Comparison of ENCODE assay signal across 24 cellular contexts in the genomic region with DNA sequence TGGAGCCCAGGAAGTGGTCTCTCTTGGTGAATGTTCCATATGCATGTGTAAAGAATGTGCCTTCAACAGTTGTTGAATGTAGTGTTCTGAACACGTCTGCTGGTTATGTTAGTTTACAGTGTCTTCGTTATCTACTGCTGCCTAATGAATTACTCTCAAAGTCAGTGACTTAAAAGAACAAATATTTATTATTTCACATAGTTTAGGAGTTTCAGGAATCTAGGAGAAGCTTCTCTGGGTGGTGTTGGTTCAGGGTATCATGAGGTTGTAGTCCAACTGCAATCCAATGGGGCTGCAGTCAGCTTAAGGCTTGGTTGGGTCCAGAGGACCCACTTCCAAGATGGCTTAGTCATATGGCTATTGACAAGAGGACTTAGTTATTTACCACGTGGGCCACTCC. TPM values are rescaled to one million over a fixed set of nuclear protein-coding genes. Genes with fewer than 3 reads are reported as not detected.
DNase-seq lines count a peak whose midpoint lies in the region; ATAC-seq and TF ChIP-seq lines count a peak whose summit lies in the region.
"Had no signal": no experiment of that assay in that cellular context is flagged by ENCODE, and none has a peak within 500 bp of the region (broad histone marks: within the 10 kb centered on the region; RNA-seq: fewer than 3 reads in every experiment).

No MANE protein-coding gene starts in this region.

- ATAC-seq in naive thymus-derived CD8-positive, alpha-beta T cell: no peak
- no peak for ATAC-seq in Right ventricle myocardium inferior
- ATAC-seq: A549 had no signal

- H3K4me3 Mint-ChIP-seq in naive thymus-derived CD8-positive, alpha-beta T cell: no peak overlapping the region
- H3K4me3 Mint-ChIP-seq: CD14-positive monocyte; CD4-positive, alpha-beta memory T cell; CD4-positive, CD25-positive, alpha-beta regulatory T cell; CD8-positive, alpha-beta memory T cell had no signal

- H4K91ac ChIP-seq in mesenchymal stem cell (ENCODE audit: low read length): no peak overlapping the region

- no peak overlapping the region for H2BK15ac ChIP-seq in mesenchymal stem cell (ENCODE audit: low read depth, poor library complexity, severe bottlenecking)

- H3K4ac ChIP-seq in mesenchymal stem cell (ENCODE audit: low read depth in 1 of 2, low read length in 2 of 2): no peak overlapping the region

- H3K18ac ChIP-seq in mesenchymal stem cell (ENCODE audit: low read depth in 1 of 2, low read length in 2 of 2): peak overlapping the region in 1 of 2 experiments; percentile 57

- POLR2A ChIA-PET in naive thymus-derived CD8-positive, alpha-beta T cell (lab: Charles Lee): no interaction called here

- no peaks in the 10 kb centered on the region for H4K20me1 ChIP-seq in smooth muscle cell (ENCODE audit: low read depth)
- H4K20me1 ChIP-seq: BLaER1 had no signal

- H3K27me3 ChIP-seq in mesenchymal stem cell (ENCODE audit: control insufficient read depth in 1 of 2, insufficient read depth in 1 of 2, low read length in 2 of 2) (no peaks in the 10 kb centered on the region), smooth muscle cell (ENCODE audit: low read depth) (no peaks in the 10 kb centered on the region)
- H3K27me3 ChIP-seq: BE2C, BLaER1 had no signal

- no peak overlapping the region for H2BK5ac ChIP-seq in mesenchymal stem cell (ENCODE audit: low read depth, low read length, poor library complexity, severe bottlenecking)

- no peak overlapping the region for H2AK5ac ChIP-seq in mesenchymal stem cell (ENCODE audit: low read length, severe bottlenecking)

- H3F3A ChIP-seq in smooth muscle cell (ENCODE audit: low read depth): no peaks in the 10 kb centered on the region

- H3K9me3 ChIP-seq in mesenchymal stem cell (ENCODE audit: control insufficient read depth, low read length) (peaks cover 9% of the 10 kb centered on the region), smooth muscle cell (replicated peaks; ENCODE audit: low read depth) (no peaks in the 10 kb centered on the region)
- H3K9me3 ChIP-seq: BE2C had no signal

- H3K9me3 Mint-ChIP-seq in naive thymus-derived CD8-positive, alpha-beta T cell: peaks cover 0 to 22% (median 8%) of the 10 kb centered on the region in 9 donors

- H3K4me3 ChIP-seq in mesenchymal stem cell (ENCODE audit: insufficient read depth in 1 of 2, low read depth in 1 of 2, low read length in 2 of 2) (no peak overlapping the region), smooth muscle cell (no peak overlapping the region)
- H3K4me3 ChIP-seq: A549, BLaER1 had no signal

- H3K4me1 ChIP-seq in mesenchymal stem cell (ENCODE audit: control insufficient read depth, insufficient read depth, low read depth, low read length) (no peaks in the 10 kb centered on the region), smooth muscle cell (ENCODE audit: low read depth) (no peaks in the 10 kb centered on the region)
- H3K4me1 ChIP-seq: A549, BE2C, BLaER1 had no signal

- no peak overlapping the region for H3K9ac ChIP-seq in mesenchymal stem cell (ENCODE audit: low read length)
- no peak overlapping the region for H3K9ac ChIP-seq in smooth muscle cell (ENCODE audit: low read depth)
- H3K9ac ChIP-seq: BLaER1 had no signal

- H4K8ac ChIP-seq in mesenchymal stem cell (ENCODE audit: low read length): no peak overlapping the region

- no peaks in the 10 kb centered on the region for H3K79me1 ChIP-seq in mesenchymal stem cell (replicated peaks; ENCODE audit: low read length, poor library complexity, severe bottlenecking)

- no peak overlapping the region for H2AFZ ChIP-seq in mesenchymal stem cell (ENCODE audit: low read depth, low read length)
- no peak overlapping the region for H2AFZ ChIP-seq in smooth muscle cell (ENCODE audit: low read depth)

- DNase-seq in activated CD8-positive, alpha-beta memory T cell treated with anti-CD3 and anti-CD28 coated beads for 24 hours: peak; percentile 21
- no peak for DNase-seq in activated CD8-positive, alpha-beta memory T cell treated with anti-CD3 and anti-CD28 coated beads, Interleukin-2, amount 50 U/mL, for 4 hours
- DNase-seq in amniotic epithelial cell (ENCODE audit: low read depth) (peak; percentile 23), mesenchymal stem cell (peak; percentile 53), smooth muscle cell (lab: John Stamatoyannopoulos, UW; ENCODE audit: unreplicated experiment) (no peak), Right ventricle myocardium inferior (ENCODE audit: missing footprints) (no peak)
- no peak for DNase-seq in naive thymus-derived CD8-positive, alpha-beta T cell
- DNase-seq in activated CD4-positive, alpha-beta T cell treated with anti-CD3 and anti-CD28 coated beads, Interleukin-2, amount 50 U/mL, for 4 hours: no peak
- DNase-seq: ACHN; BE2C; C1 segment of cervical spinal cord; CD4-positive, alpha-beta memory T cell; CD4-positive, CD25-positive, alpha-beta regulatory T cell; CD8-positive, alpha-beta memory T cell; COR-L47; DMS 273 treated with DMSO at 0.1 percent for 48 hours; DMS153; DMS53; DMS79 treated with DMSO at 0.1 percent for 48 hours; GF-D8 had no signal

- peaks cover 0 to 14% (median 4%) of the 10 kb centered on the region in 3 donors for H3K36me3 Mint-ChIP-seq in naive thymus-derived CD8-positive, alpha-beta T cell
- H3K36me3 Mint-ChIP-seq: CD14-positive monocyte; CD4-positive, alpha-beta memory T cell; CD4-positive, CD25-positive, alpha-beta regulatory T cell had no signal

- H2BK120ac ChIP-seq in mesenchymal stem cell (ENCODE audit: low read depth, low read length): no peak overlapping the region

- intact Hi-C loops in Right ventricle myocardium inferior (cut with DNase I): no loop called here

- no peaks in the 10 kb centered on the region for H3K79me2 ChIP-seq in smooth muscle cell (ENCODE audit: low read depth)

- no peaks in the 10 kb centered on the region for H3K27me3 Mint-ChIP-seq in naive thymus-derived CD8-positive, alpha-beta T cell
- H3K27me3 Mint-ChIP-seq: CD4-positive, alpha-beta memory T cell; CD8-positive, alpha-beta memory T cell had no signal

- TF ChIP-seq CTCF in smooth muscle cell (IDR thresholded peaks at IDR 0.05; ENCODE audit: borderline replicate concordance, insufficient read depth, poor library complexity, severe bottlenecking): no peak

- H3K4me1 Mint-ChIP-seq in naive thymus-derived CD8-positive, alpha-beta T cell: peaks cover 0 to 2% (median under 1%) of the 10 kb centered on the region in 4 donors
- H3K4me1 Mint-ChIP-seq: CD14-positive monocyte; CD4-positive, CD25-positive, alpha-beta regulatory T cell; CD8-positive, alpha-beta memory T cell had no signal

- H3K27ac ChIP-seq in mesenchymal stem cell (ENCODE audit: low read length, poor library complexity, severe bottlenecking): no peak overlapping the region
- H3K27ac ChIP-seq in smooth muscle cell (ENCODE audit: low read depth): peak overlapping the region; percentile 43
- H3K27ac ChIP-seq: 22Rv1, A549, BLaER1 had no signal

- 62% methylated on average over 1 of the region's 3 CpGs for WGBS in mesenchymal stem cell
- 62% methylated on average over 3 of the region's 3 CpGs for WGBS in smooth muscle cell (ENCODE audit: low lambda C conversion rate)

- no peak overlapping the region for H3K14ac ChIP-seq in mesenchymal stem cell (ENCODE audit: low read length in 2 of 2)

- H3K27ac Mint-ChIP-seq in naive thymus-derived CD8-positive, alpha-beta T cell: no peak overlapping the region
- H3K27ac Mint-ChIP-seq: CD14-positive monocyte; CD4-positive, alpha-beta memory T cell; CD4-positive, CD25-positive, alpha-beta regulatory T cell; CD8-positive, alpha-beta memory T cell had no signal

- H3K23ac ChIP-seq in mesenchymal stem cell (ENCODE audit: low read length in 2 of 2): no peak overlapping the region

- H2BK12ac ChIP-seq in mesenchymal stem cell (ENCODE audit: low read length in 2 of 2): no peak overlapping the region

- H3K36me3 ChIP-seq in mesenchymal stem cell (ENCODE audit: control insufficient read depth in 1 of 2, insufficient read depth in 2 of 2, low read depth in 1 of 2, low read length in 2 of 2) (no peaks in the 10 kb centered on the region), smooth muscle cell (ENCODE audit: low read depth) (peaks cover 7% of the 10 kb centered on the region)
- H3K36me3 ChIP-seq: BE2C, BLaER1 had no signal

- H3K4me2 ChIP-seq in mesenchymal stem cell (ENCODE audit: low read length, poor library complexity, severe bottlenecking) (no peak overlapping the region), smooth muscle cell (no peak overlapping the region)
- H3K4me2 ChIP-seq: A549, BLaER1 had no signal

RNA-seq across cellular contexts. Expression of a gene that starts 36.6 kb away (rescaled TPM):
- 947 TPM for polyA plus RNA-seq in mesenchymal stem cell (2013, experiment 1 of 2)
- 926 TPM for polyA plus RNA-seq in mesenchymal stem cell (2013, experiment 2 of 2)
- 4,025 and 5,098 TPM in 2 replicates for total RNA-seq in smooth muscle cell
- 1,776 and 1,956 TPM in 2 replicates for polyA plus RNA-seq in smooth muscle cell
- 10 to 100 TPM; 10.4 to 11.5 TPM for total RNA-seq in naive thymus-derived CD8-positive, alpha-beta T cell
- polyA plus RNA-seq in naive thymus-derived CD8-positive, alpha-beta T cell: 10 to 100 TPM in 1 of 3 donors, 1 to 10 TPM in 2; 2.1 to 13.7 (median 2.4) TPM
- 45.4 TPM for total RNA-seq in Right ventricle myocardium inferior

Comparison
In these comparisons a context has a peak if more than half of its experiments do, and no peak if none do; other contexts are left out.
1. DNase-seq: peak in activated CD8-positive, alpha-beta memory T cell treated with anti-CD3 and anti-CD28 coated beads for 24 hours (single experiment), amniotic epithelial cell (single experiment) and mesenchymal stem cell (single experiment); none in activated CD8-positive, alpha-beta memory T cell treated with anti-CD3 and anti-CD28 coated beads, Interleukin-2, amount 50 U/mL, for 4 hours (single experiment), smooth muscle cell (single experiment), naive thymus-derived CD8-positive, alpha-beta T cell (0 of 10), Right ventricle myocardium inferior (single experiment) and activated CD4-positive, alpha-beta T cell treated with anti-CD3 and anti-CD28 coated beads, Interleukin-2, amount 50 U/mL, for 4 hours (0 of 2).
2. RNA of a gene that starts 36.6 kb away (total RNA-seq): 4,025 to 5,098 TPM in smooth muscle cell; 45.4 TPM in Right ventricle myocardium inferior (single experiment) and 10.4 to 11.5 TPM in naive thymus-derived CD8-positive, alpha-beta T cell; every median in the first group is over 10 times any median in the second.